1 cellular context compared by ENCODE assay signal in the genomic region with DNA sequence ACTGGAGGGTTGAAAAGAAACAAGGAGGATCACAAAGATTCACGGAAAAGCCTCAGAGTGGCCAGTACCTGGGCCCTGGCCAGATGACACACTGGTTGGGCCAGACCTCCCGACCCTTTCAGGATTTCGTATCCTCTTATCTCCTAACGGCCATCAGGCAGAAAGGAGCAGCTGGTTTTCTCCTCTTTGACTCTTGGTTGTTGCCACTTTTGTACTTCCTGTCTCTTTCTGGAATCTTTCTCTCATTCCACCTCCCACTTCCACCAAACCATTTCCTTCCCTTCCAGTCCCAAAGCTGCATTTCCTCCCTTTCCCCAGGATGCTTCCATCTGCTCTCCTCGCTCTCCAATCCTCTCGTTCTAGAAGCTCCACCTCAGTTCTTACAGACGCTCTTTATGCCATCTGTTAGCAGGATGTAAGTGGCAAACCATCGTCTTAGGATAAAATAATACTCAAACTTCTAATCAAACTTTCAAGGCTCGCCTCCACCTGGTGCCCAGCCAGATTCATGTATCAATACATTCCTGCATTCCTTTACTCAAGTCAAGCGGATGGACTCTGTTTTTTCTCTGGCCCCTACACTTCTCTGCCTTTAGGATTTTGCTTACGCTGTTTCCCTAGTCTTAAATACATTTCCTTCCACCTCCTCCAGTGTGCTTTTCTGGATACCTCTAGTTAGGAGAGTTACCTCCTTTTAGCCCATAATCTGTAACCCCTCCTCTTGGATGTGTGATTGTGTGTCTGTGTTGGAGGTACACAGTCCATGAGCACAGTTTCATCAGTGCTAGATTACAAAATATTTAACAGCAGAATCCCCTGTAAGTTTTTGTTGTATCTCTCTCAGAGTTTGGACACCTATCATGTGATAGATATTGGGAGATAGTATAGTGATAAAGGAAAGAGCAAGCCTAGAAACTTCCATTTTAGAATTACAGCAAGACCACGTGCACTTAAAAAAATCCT.
TF ChIP-seq lines count a peak whose summit lies in the region.

No MANE protein-coding gene starts in this region.

TF ChIP-seq in endothelial cell of umbilical vein, 7 proteins besides CTCF, POLR2A, EP300 and RAD21:
- TF ChIP-seq FOS (IDR thresholded peaks at IDR 0.05; ENCODE audit: borderline replicate concordance, insufficient read depth, low read length) (no peak), GATA2 (IDR thresholded peaks at IDR 0.05; ENCODE audit: insufficient read depth, insufficient read length, low read depth, low read length) (peak; percentile 63)
